Comparison of ENCODE assay signal across 7 cellular contexts in the genomic region with DNA sequence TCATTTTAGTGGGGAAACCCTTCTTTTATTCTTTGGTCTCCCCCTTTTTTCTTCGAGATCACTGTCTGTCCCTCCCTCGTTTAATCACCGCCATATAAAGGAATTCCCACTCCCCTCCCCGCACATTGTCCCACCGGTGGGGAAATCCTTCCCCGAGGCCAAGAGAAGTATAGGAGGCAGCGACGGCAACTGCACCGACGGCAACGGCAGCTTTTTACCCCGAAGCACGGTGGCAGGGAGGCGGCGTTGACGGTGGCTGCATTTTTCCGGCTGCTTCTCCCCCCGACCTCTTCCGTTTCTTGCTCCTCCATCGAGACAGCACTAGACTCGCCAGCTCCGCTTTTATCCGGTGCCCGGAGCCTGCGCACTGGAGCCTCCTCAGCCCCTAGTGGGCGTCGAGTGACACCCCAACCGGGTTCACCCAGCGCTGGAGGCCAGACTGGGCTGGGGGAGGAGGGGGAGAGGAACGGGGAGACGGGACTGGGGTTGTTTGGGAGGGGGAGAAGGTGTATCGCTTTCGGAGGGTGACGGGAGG.
DNase-seq lines count a peak whose midpoint lies in the region; ATAC-seq and TF ChIP-seq lines count a peak whose summit lies in the region.

No MANE protein-coding gene starts in this region.

- H3K27ac Mint-ChIP-seq in T-helper 2 cell treated with Interferon-gamma antibody and Interleukin-4, amounts not matched to agents 5 μg/mL and 100 μg/mL, for 36 hours, result peak overlapping the region; percentile 100

- H3K9me3 Mint-ChIP-seq in T-helper 2 cell treated with Interferon-gamma antibody and Interleukin-4, amounts not matched to agents 5 μg/mL and 100 μg/mL, for 36 hours, result no peaks in the 10 kb centered on the region

- peaks cover 4% of the 10 kb centered on the region for H3K27me3 Mint-ChIP-seq in T-helper 2 cell treated with Interferon-gamma antibody and Interleukin-4, amounts not matched to agents 5 μg/mL and 100 μg/mL, for 36 hours (ENCODE audit: low read depth)

- peak; percentile 30 for ATAC-seq in HG02870 (IDR thresholded peaks at IDR 0.05; ENCODE audit: unreplicated experiment)

- peak; percentile 62 for TF ChIP-seq CTCF in retinal pigment epithelial cell (conservative IDR thresholded peaks at IDR 0.05; ENCODE audit: low read depth, low read length)

- H3K4me1 Mint-ChIP-seq in T-helper 2 cell treated with Interferon-gamma antibody and Interleukin-4, amounts not matched to agents 5 μg/mL and 100 μg/mL, for 36 hours (ENCODE audit: low read depth), result peaks cover 30% of the 10 kb centered on the region

- H3K4me3 ChIP-seq in retinal pigment epithelial cell (ENCODE audit: low read length), result peak overlapping the region; percentile 97

- peak overlapping the region; percentile 99 for H3K4me3 Mint-ChIP-seq in T-helper 2 cell treated with Interferon-gamma antibody and Interleukin-4, amounts not matched to agents 5 μg/mL and 100 μg/mL, for 36 hours

- H3K36me3 Mint-ChIP-seq in T-helper 2 cell treated with Interferon-gamma antibody and Interleukin-4, amounts not matched to agents 5 μg/mL and 100 μg/mL, for 36 hours (ENCODE audit: low read depth), result peaks cover 54% of the 10 kb centered on the region

- TF ChIP-seq POLR2A in GM15510 (IDR thresholded peaks at IDR 0.05; ENCODE audit: borderline replicate concordance, extremely low read depth, insufficient read length), result peak; percentile 85

- DNase-seq in NCI-H1694 (lab: John Stamatoyannopoulos, UW), result peak; percentile 88
- DNase-seq in T-helper 2 cell treated with Interferon-gamma antibody and Interleukin-4, amounts not matched to agents 5 μg/mL and 100 μg/mL, for 36 hours (ENCODE audit: low spot score), result peak; percentile 90
- peak; percentile 97 for DNase-seq in astrocyte of the hippocampus (ENCODE audit: low read depth, low spot score)
- DNase-seq in hypothalamus (lab: John Stamatoyannopoulos, UW), result peak in 50 of 51 donors; percentile 77 to 97 (median 92)
- peak; percentile 80 for DNase-seq in retinal pigment epithelial cell (ENCODE audit: low read depth)

Comparison
In these comparisons a context has a peak if more than half of its experiments do, and no peak if none do; other contexts are left out.
1. Peak in every context shown above with its lines: DNase-seq, ATAC-seq and H3K4me3 ChIP-seq.